ENCODE assay signal across 8 cellular contexts in genomic region chr6:42104095-42104806, GRCh38. TPM values are rescaled to one million over a fixed set of nuclear protein-coding genes. Genes with fewer than 3 reads are reported as not detected.
DNase-seq lines count a peak whose midpoint lies in the region; ATAC-seq, FAIRE-seq and TF ChIP-seq lines count a peak whose summit lies in the region.

No MANE protein-coding gene starts in this region.

- TF ChIP-seq POLR2A in endothelial cell of umbilical vein (IDR thresholded peaks at IDR 0.05; ENCODE audit: low read depth, low read length), result no peak

- intact Hi-C loops in endothelial cell of umbilical vein (cut with micrococcal nuclease), result loop anchor here (1.0 kb wide), 1 partner anchor 29 kb away; no protein-coding TSS in a partner anchor

- H3K27ac ChIP-seq in endothelial cell of umbilical vein (ENCODE audit: insufficient read depth, low read depth, low read length) (no peak overlapping the region), muscle layer of duodenum (ENCODE audit: low read length) (peak overlapping the region; percentile 54)

- H3K36me3 ChIP-seq in endothelial cell of umbilical vein (ENCODE audit: control insufficient read depth in 2 of 2, extremely low read depth in 1 of 2, insufficient read depth in 2 of 2, low read length in 2 of 2) (no peaks in the 10 kb centered on the region), muscle layer of duodenum (ENCODE audit: control insufficient read depth in 1 of 2, insufficient read depth in 2 of 2, low read length in 2 of 2) (peaks cover 0 to 7% of the 10 kb centered on the region in 2 donors)

- peaks cover 5% of the 10 kb centered on the region for H3K4me1 ChIP-seq in endothelial cell of umbilical vein (ENCODE audit: control insufficient read depth, extremely low read depth, insufficient read depth, low read length)
- H3K4me1 ChIP-seq in muscle layer of duodenum (ENCODE audit: control insufficient read depth in 1 of 2, insufficient read depth in 2 of 2, low read length in 2 of 2), result peaks cover 0 to 6% of the 10 kb centered on the region in 2 donors

- H3K79me2 ChIP-seq in endothelial cell of umbilical vein (ENCODE audit: control insufficient read depth, insufficient read depth, low read length), result no peaks in the 10 kb centered on the region

- H2AFZ ChIP-seq in endothelial cell of umbilical vein (ENCODE audit: low read depth, low read length), result peak overlapping the region; percentile 89

- ATAC-seq in GM18502 (IDR thresholded peaks at IDR 0.05; ENCODE audit: poor library complexity, unreplicated experiment), result no peak

- peak overlapping the region; percentile 47 for H3K4me3 ChIP-seq in Jurkat, Clone E6-1 (ENCODE audit: low read length)
- H3K4me3 ChIP-seq in endothelial cell of umbilical vein (replicated peaks in 1 of 3; ENCODE audit: insufficient read depth in 1 of 3, low read depth in 1 of 3, low read length in 3 of 3) (peak overlapping the region in 2 of 3 experiments; percentile 11 to 25), muscle layer of duodenum (ENCODE audit: low read depth in 1 of 2, low read length in 2 of 2) (peak overlapping the region in 1 of 2 donors; percentile 60)

- dilution Hi-C loops in endothelial cell of umbilical vein (cut with MboI; ENCODE audit: extremely low pct_ligation_motif_present, low sequenced_read_pairs), result no loop called here

- POLR2A ChIA-PET in endothelial cell of umbilical vein (lab: Charles Lee), result interaction anchor here (0.6 kb wide), 1 partner anchor 26 kb away, joined by 3 read pairs; no protein-coding TSS in a partner anchor

- BruUV-seq in endothelial cell of umbilical vein (replicated peaks; lab: Mats Ljungman, UMichigan), result no TSS peak

- peak overlapping the region; percentile 4 for H3K9ac ChIP-seq in endothelial cell of umbilical vein (replicated peaks; ENCODE audit: extremely low read depth, insufficient read depth, low read length)

- TF ChIP-seq CTCF in endothelial cell of umbilical vein (IDR thresholded peaks at IDR 0.05; ENCODE audit: extremely low read depth in 1 of 2, insufficient read depth in 1 of 2, low read depth in 1 of 2, low read length in 2 of 2), result peak; percentile 86 to 87

- H3K9me1 ChIP-seq in endothelial cell of umbilical vein (replicated peaks; ENCODE audit: control insufficient read depth, extremely low read depth, insufficient read depth, low read length), result no peaks in the 10 kb centered on the region

- peak; percentile 69 for FAIRE-seq in GM18507 (lab: Jason Lieb, UNC)
- peak; percentile 82 for FAIRE-seq in endothelial cell of umbilical vein (lab: Jason Lieb, UNC)

- H3K27me3 ChIP-seq in endothelial cell of umbilical vein (ENCODE audit: control insufficient read depth in 2 of 2, insufficient read depth in 2 of 2, low read length in 2 of 2) (no peaks in the 10 kb centered on the region), muscle layer of duodenum (ENCODE audit: low read depth, low read length) (no peaks in the 10 kb centered on the region)

- DNase-seq in GM18507 (ENCODE audit: extremely low spot score, insufficient read length, low read depth), result peak; percentile 74
- DNase-seq in Jurkat, Clone E6-1 (ENCODE audit: low read depth, low spot score), result peak; percentile 67
- peak; percentile 91 for DNase-seq in activated CD8-positive, alpha-beta memory T cell treated with anti-CD3 and anti-CD28 coated beads for 24 hours
- peak; percentile 64 for DNase-seq in endothelial cell of umbilical vein (ENCODE audit: low read depth, low spot score)
- DNase-seq in stimulated activated CD8-positive, alpha-beta memory T cell treated with anti-CD3 and anti-CD28 coated beads, Interleukin-7, amount 100 ng/mL, for 48 hours (ENCODE audit: extremely low read depth in 1 of 2, low read depth in 1 of 2), result peak; percentile 37 to 61
- no peak for DNase-seq in NCI-H69 (lab: John Stamatoyannopoulos, UW)

- peak overlapping the region; percentile 69 for H3K4me2 ChIP-seq in endothelial cell of umbilical vein (ENCODE audit: insufficient read depth, low read length)

- H3K9me3 ChIP-seq in endothelial cell of umbilical vein (replicated peaks; ENCODE audit: control insufficient read depth, insufficient read depth, low read length), result no peaks in the 10 kb centered on the region
- H3K9me3 ChIP-seq in muscle layer of duodenum (ENCODE audit: control insufficient read depth in 1 of 2, low read length in 2 of 2), result no peaks in the 10 kb centered on the region

- CTCF ChIA-PET in endothelial cell of umbilical vein (lab: Charles Lee), result interaction anchor here (0.8 to 3.3 kb wide), 31 partner anchors 8 to 443 kb away, joined by 3 to 35 read pairs (median 5); partner anchors contain the start of genes C6orf132 and FRS3

- no peaks in the 10 kb centered on the region for H4K20me1 ChIP-seq in endothelial cell of umbilical vein (replicated peaks; ENCODE audit: control insufficient read depth, extremely low read depth, insufficient read depth, low read length)

TF ChIP-seq in endothelial cell of umbilical vein, 7 proteins besides CTCF, POLR2A, EP300 and RAD21:
- peak; percentile 24 for TF ChIP-seq POLR2AphosphoS5 (IDR thresholded peaks at IDR 0.05; ENCODE audit: insufficient read depth, low read depth, low read length)
- no peak for TF ChIP-seq FOS (IDR thresholded peaks at IDR 0.05; ENCODE audit: borderline replicate concordance, insufficient read depth, low read length)

RNA-seq across cellular contexts. Expression of gene C6orf132, which starts 38.2 kb away (rescaled TPM):
- polyA plus RNA-seq in Jurkat, Clone E6-1 (2012; ENCODE audit: insufficient read depth, insufficient read length), result 0.23 TPM
- 0.07 and 0.71 TPM in 2 replicates for total RNA-seq in endothelial cell of umbilical vein
- polyA plus RNA-seq in endothelial cell of umbilical vein, result 0.15 and 0.54 TPM in 2 replicates
- polyA plus RNA-seq in endothelial cell of umbilical vein (2011; cell fraction: cytosol; rRNA removed), result 0.10 and 0.32 TPM in 2 replicates
- 0.21 TPM in 1 of 2 replicates, not detected in the other for polyA plus RNA-seq in endothelial cell of umbilical vein (2011; cell fraction: nucleus; rRNA removed)
- polyA plus RNA-seq in endothelial cell of umbilical vein (2012), result 0.28 and 0.78 TPM in 2 replicates
- not detected in 2 replicates for polyA minus RNA-seq in endothelial cell of umbilical vein
- polyA minus RNA-seq in endothelial cell of umbilical vein (2011; cell fraction: cytosol; rRNA and poly(A)+ RNA removed), result not detected
- polyA minus RNA-seq in endothelial cell of umbilical vein (2011; cell fraction: nucleus; rRNA and poly(A)+ RNA removed), result 0.58 TPM in 1 of 2 replicates, not detected in the other

RNA-seq across cellular contexts. Expression of gene TAF8, which starts 53.9 kb away (rescaled TPM):
- 25.3 TPM for polyA plus RNA-seq in Jurkat, Clone E6-1 (2012; ENCODE audit: insufficient read depth, insufficient read length)
- total RNA-seq in endothelial cell of umbilical vein, result 32.4 and 32.9 TPM in 2 replicates
- polyA plus RNA-seq in endothelial cell of umbilical vein, result 45.4 and 49.8 TPM in 2 replicates
- 45.1 and 47.3 TPM in 2 replicates for polyA plus RNA-seq in endothelial cell of umbilical vein (2011; cell fraction: cytosol; rRNA removed)
- polyA plus RNA-seq in endothelial cell of umbilical vein (2011; cell fraction: nucleus; rRNA removed), result 41.5 and 43.5 TPM in 2 replicates
- 14.6 and 18.3 TPM in 2 replicates for polyA plus RNA-seq in endothelial cell of umbilical vein (2012)
- polyA minus RNA-seq in endothelial cell of umbilical vein, result 68.3 and 98.7 TPM in 2 replicates
- 11.0 TPM for polyA minus RNA-seq in endothelial cell of umbilical vein (2011; cell fraction: cytosol; rRNA and poly(A)+ RNA removed)
- polyA minus RNA-seq in endothelial cell of umbilical vein (2011; cell fraction: nucleus; rRNA and poly(A)+ RNA removed), result 36.4 and 40.0 TPM in 2 replicates
